8 cellular contexts compared by ENCODE assay signal in the genomic region with DNA sequence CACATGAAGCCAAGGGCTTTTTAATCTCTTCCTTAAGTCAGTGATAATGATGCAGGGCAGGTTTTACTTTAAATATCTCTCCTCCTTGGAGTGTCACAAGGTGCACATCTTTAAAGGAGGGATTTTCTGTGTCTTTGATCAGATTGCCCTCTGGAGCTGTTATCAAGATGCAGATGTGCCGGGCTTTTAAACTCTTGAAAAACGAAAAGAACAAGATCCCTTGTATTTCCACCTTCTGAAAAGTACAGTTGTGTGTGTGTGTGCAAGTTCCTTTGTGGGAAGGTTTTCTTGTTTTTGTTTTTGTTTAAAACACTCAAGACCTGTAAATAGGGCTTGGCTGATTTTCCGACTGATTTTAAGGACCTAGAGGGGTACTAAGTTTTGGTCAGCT. TPM values are rescaled to one million over a fixed set of nuclear protein-coding genes. Genes with fewer than 3 reads are reported as not detected.
A peak's percentile ranks its signal among the peaks of the same experiment; 100 is the strongest.
DNase-seq lines count a peak whose midpoint lies in the region; ATAC-seq and TF ChIP-seq lines count a peak whose summit lies in the region.
"Had no signal": no experiment of that assay in that cellular context is flagged by ENCODE, and none has a peak within 500 bp of the region (broad histone marks: within the 10 kb centered on the region; RNA-seq: fewer than 3 reads in every experiment).

No MANE protein-coding gene starts in this region.

- no peaks in the 10 kb centered on the region for H3K9me3 ChIP-seq in iPS-18a (ENCODE audit: control insufficient read depth, low read depth, low read length)

- H3K27me3 Mint-ChIP-seq in activated T-helper 1 cell treated with anti-CD3 and anti-CD28 coated beads, Interleukin-12 subunit alpha, Interleukin-12 subunit beta, Interleukin-2, Interleukin-4 antibody, amounts not matched to agents 30 ng/mL and 10 ng/mL and 1 ng/mL, durations not matched to agents 14 hours and 24 hours and 36 hours (ENCODE audit: insufficient read depth), result peaks cover 53% of the 10 kb centered on the region

- H3K27ac Mint-ChIP-seq in activated T-helper 1 cell treated with anti-CD3 and anti-CD28 coated beads, Interleukin-12 subunit alpha, Interleukin-12 subunit beta, Interleukin-2, Interleukin-4 antibody, amounts not matched to agents 30 ng/mL and 10 ng/mL and 1 ng/mL, durations not matched to agents 14 hours and 24 hours and 36 hours, result no peak overlapping the region
- H3K27ac Mint-ChIP-seq in stimulated activated effector memory CD8-positive, alpha-beta T cell treated with anti-CD3 and anti-CD28 coated beads, Interleukin-12 subunit alpha, Interleukin-12 subunit beta, amount 100 ng/mL, for 72 hours, result no peak overlapping the region
- H3K27ac Mint-ChIP-seq: dendritic cell treated with granulocyte-macrophage colony-stimulating factor and Interleukin-4, amounts not matched to agents 40 ng/mL and 50 ng/mL, for 4 days had no signal

- H3K27me3 ChIP-seq in iPS-18a (ENCODE audit: control insufficient read depth, insufficient read depth, low read length), result peaks cover 13% of the 10 kb centered on the region

- no peak for TF ChIP-seq CTCF in HFF-Myc (IDR thresholded peaks at IDR 0.05; ENCODE audit: low read depth, low read length, missing control alignments)

- H3K4me3 ChIP-seq in HFF-Myc (replicated peaks; ENCODE audit: low read depth, low read length), result peak overlapping the region; percentile 53
- H3K4me3 ChIP-seq in iPS-18a (ENCODE audit: low read length), result peak overlapping the region; percentile 61

- H3K4me1 Mint-ChIP-seq in activated T-helper 1 cell treated with anti-CD3 and anti-CD28 coated beads, Interleukin-12 subunit alpha, Interleukin-12 subunit beta, Interleukin-2, Interleukin-4 antibody, amounts not matched to agents 30 ng/mL and 10 ng/mL and 1 ng/mL, durations not matched to agents 14 hours and 24 hours and 36 hours (ENCODE audit: low read depth), result peaks cover 12% of the 10 kb centered on the region
- peaks cover 21% of the 10 kb centered on the region for H3K4me1 Mint-ChIP-seq in stimulated activated effector memory CD8-positive, alpha-beta T cell treated with anti-CD3 and anti-CD28 coated beads, Interleukin-12 subunit alpha, Interleukin-12 subunit beta, amount 100 ng/mL, for 72 hours

- ATAC-seq in stimulated activated effector memory CD8-positive, alpha-beta T cell treated with anti-CD3 and anti-CD28 coated beads, Interleukin-12 subunit alpha, Interleukin-12 subunit beta, amount 100 ng/mL, for 72 hours, result no peak

- intact Hi-C loops in activated T-helper 1 cell treated with anti-CD3 and anti-CD28 coated beads, Interleukin-12 subunit alpha, Interleukin-12 subunit beta, Interleukin-2, Interleukin-4 antibody, amounts not matched to agents 30 ng/mL and 10 ng/mL and 1 ng/mL, durations not matched to agents 14 hours and 24 hours and 36 hours (cut with micrococcal nuclease), result loop anchor here (5.0 kb wide), 1 partner anchor 348 kb away; a partner anchor contains a TSS

- H3K4me3 Mint-ChIP-seq in activated T-helper 1 cell treated with anti-CD3 and anti-CD28 coated beads, Interleukin-12 subunit alpha, Interleukin-12 subunit beta, Interleukin-2, Interleukin-4 antibody, amounts not matched to agents 30 ng/mL and 10 ng/mL and 1 ng/mL, durations not matched to agents 14 hours and 24 hours and 36 hours, result peak overlapping the region; percentile 24
- H3K4me3 Mint-ChIP-seq in stimulated activated effector memory CD8-positive, alpha-beta T cell treated with anti-CD3 and anti-CD28 coated beads, Interleukin-12 subunit alpha, Interleukin-12 subunit beta, amount 100 ng/mL, for 72 hours, result peak overlapping the region; percentile 73

- H3K36me3 ChIP-seq in iPS-18a (ENCODE audit: control insufficient read depth, low read depth, low read length), result no peaks in the 10 kb centered on the region

- H3K36me3 Mint-ChIP-seq in activated T-helper 1 cell treated with anti-CD3 and anti-CD28 coated beads, Interleukin-12 subunit alpha, Interleukin-12 subunit beta, Interleukin-2, Interleukin-4 antibody, amounts not matched to agents 30 ng/mL and 10 ng/mL and 1 ng/mL, durations not matched to agents 14 hours and 24 hours and 36 hours (ENCODE audit: low read depth), result peaks cover 7% of the 10 kb centered on the region
- H3K36me3 Mint-ChIP-seq in stimulated activated effector memory CD8-positive, alpha-beta T cell treated with anti-CD3 and anti-CD28 coated beads, Interleukin-12 subunit alpha, Interleukin-12 subunit beta, amount 100 ng/mL, for 72 hours, result no peaks in the 10 kb centered on the region

- H3K9ac ChIP-seq in iPS-18a (ENCODE audit: low read length), result peak overlapping the region; percentile 89

- H3K4me1 ChIP-seq in iPS-18a (ENCODE audit: control insufficient read depth, low read depth, low read length), result peaks cover 7% of the 10 kb centered on the region

- DNase-seq in HFF-Myc (ENCODE audit: extremely low read depth, low read depth) (no peak), NAMALWA (ENCODE audit: low spot score) (no peak), GDM1 (lab: John Stamatoyannopoulos, UW) (no peak)
- DNase-seq in activated T-helper 1 cell treated with anti-CD3 and anti-CD28 coated beads, Interleukin-12 subunit alpha, Interleukin-12 subunit beta, Interleukin-2, Interleukin-4 antibody, amounts not matched to agents 30 ng/mL and 10 ng/mL and 1 ng/mL, durations not matched to agents 14 hours and 24 hours and 36 hours (ENCODE audit: low spot score), result no peak
- DNase-seq in stimulated activated effector memory CD8-positive, alpha-beta T cell treated with anti-CD3 and anti-CD28 coated beads, Interleukin-12 subunit alpha, Interleukin-12 subunit beta, amount 100 ng/mL, for 72 hours (ENCODE audit: low spot score in 2 of 2), result no peak
- DNase-seq in stimulated activated CD4-positive, alpha-beta T cell treated with anti-CD3 and anti-CD28 coated beads, Interleukin-12 subunit alpha, Interleukin-12 subunit beta, amount 100 ng/mL, for 4 hours, result no peak

- no peaks in the 10 kb centered on the region for H3K9me3 Mint-ChIP-seq in activated T-helper 1 cell treated with anti-CD3 and anti-CD28 coated beads, Interleukin-12 subunit alpha, Interleukin-12 subunit beta, Interleukin-2, Interleukin-4 antibody, amounts not matched to agents 30 ng/mL and 10 ng/mL and 1 ng/mL, durations not matched to agents 14 hours and 24 hours and 36 hours
- peaks cover 6% of the 10 kb centered on the region for H3K9me3 Mint-ChIP-seq in stimulated activated effector memory CD8-positive, alpha-beta T cell treated with anti-CD3 and anti-CD28 coated beads, Interleukin-12 subunit alpha, Interleukin-12 subunit beta, amount 100 ng/mL, for 72 hours
- H3K9me3 Mint-ChIP-seq: dendritic cell treated with granulocyte-macrophage colony-stimulating factor and Interleukin-4, amounts not matched to agents 40 ng/mL and 50 ng/mL, for 4 days had no signal

- H3K27ac ChIP-seq in iPS-18a (ENCODE audit: low read length), result no peak overlapping the region

RNA-seq across cellular contexts. Expression of a gene that starts 1.6 kb away (rescaled TPM):
- not detected in 2 replicates for total RNA-seq in activated T-helper 1 cell treated with anti-CD3 and anti-CD28 coated beads, Interleukin-12 subunit alpha, Interleukin-12 subunit beta, Interleukin-2, Interleukin-4 antibody, amounts not matched to agents 30 ng/mL and 10 ng/mL and 1 ng/mL, durations not matched to agents 14 hours and 24 hours and 36 hours
